Comparison of ENCODE assay signal across 2 cellular contexts in genomic region chr3:161508852-161509477, GRCh38.
TF ChIP-seq lines count a peak whose summit lies in the region.

No MANE protein-coding gene starts in this region.

TF ChIP-seq in IMR-90, 13 proteins besides CTCF, POLR2A, EP300 and RAD21:
- TF ChIP-seq NFE2L2 (IDR thresholded peaks at IDR 0.05; ENCODE audit: low read depth, low read length) (no peak), RFX5 (IDR thresholded peaks at IDR 0.05; ENCODE audit: low read depth, low read length) (no peak), CHD1 (IDR thresholded peaks at IDR 0.05; ENCODE audit: low read depth, low read length) (no peak), MAFK (IDR thresholded peaks at IDR 0.05; ENCODE audit: low read depth, low read length) (no peak), FOS (IDR thresholded peaks at IDR 0.05; ENCODE audit: low read depth, low read length) (no peak), BHLHE40 (IDR thresholded peaks at IDR 0.05; ENCODE audit: low read depth, low read length) (no peak), USF2 (IDR thresholded peaks at IDR 0.05; ENCODE audit: low read depth, low read length) (no peak), MXI1 (IDR thresholded peaks at IDR 0.05; ENCODE audit: borderline replicate concordance, low read depth, low read length) (no peak), ELK1 (IDR thresholded peaks at IDR 0.05; ENCODE audit: borderline replicate concordance, low read depth, low read length) (no peak), SMC3 (IDR thresholded peaks at IDR 0.05; ENCODE audit: low read depth, low read length) (no peak), RCOR1 (IDR thresholded peaks at IDR 0.05; ENCODE audit: insufficient replicate concordance, low read length) (no peak), CEBPB (IDR thresholded peaks at IDR 0.05; ENCODE audit: low read depth, low read length) (no peak), MAZ (IDR thresholded peaks at IDR 0.05; ENCODE audit: borderline replicate concordance, low read depth, low read length) (no peak)

TF ChIP-seq in GM12878, 131 proteins besides CTCF, POLR2A, EP300 and RAD21:
- no peak for TF ChIP-seq NR2C1 (IDR thresholded peaks at IDR 0.05)
- peak; percentile 49; the same call in 1 of the 2 replicates for TF ChIP-seq SMC3 (IDR thresholded peaks at IDR 0.05; ENCODE audit: borderline replicate concordance, low read length)
- TF ChIP-seq HCFC1 (IDR thresholded peaks at IDR 0.05; ENCODE audit: low read length) = no peak
TF ChIP-seq in GM12878: peak in this region for 1.
